In the genomic region with DNA sequence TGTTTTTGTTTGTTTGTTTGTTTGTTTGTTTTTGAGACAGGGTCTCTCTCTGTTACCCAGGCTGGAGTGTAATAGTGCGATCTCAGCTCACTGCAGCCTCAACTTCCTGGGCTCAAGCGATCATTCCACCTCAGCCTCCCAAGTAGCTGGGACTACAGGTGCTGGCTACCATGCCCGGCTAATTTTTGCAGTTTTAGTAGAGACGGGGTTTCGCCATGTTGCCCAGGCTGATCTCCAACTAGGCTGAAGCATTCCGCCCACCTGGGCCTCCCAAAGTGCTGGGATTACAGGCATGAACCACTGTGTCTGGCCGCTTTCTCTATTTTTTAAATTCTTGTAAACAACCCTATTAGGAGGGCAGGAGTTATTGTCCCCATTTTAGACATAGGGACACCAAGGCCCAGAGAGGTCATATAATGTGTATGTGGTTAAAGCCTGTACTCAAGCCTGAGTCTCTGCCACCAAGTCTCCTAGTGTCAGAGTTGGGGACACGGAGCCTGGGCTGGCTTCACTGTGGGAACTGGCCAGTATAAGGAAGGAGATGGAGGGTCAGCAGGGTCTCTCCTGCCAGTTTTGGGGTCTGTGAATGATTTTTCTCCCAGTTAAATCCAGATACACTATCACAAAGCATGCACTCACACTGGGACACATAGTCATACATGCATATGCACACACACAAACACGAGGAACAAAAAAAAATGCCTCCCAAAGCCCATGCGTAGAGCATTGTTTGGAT, we compare ENCODE assay signal across 2 cellular contexts.
TF ChIP-seq lines count a peak whose summit lies in the region.

No MANE protein-coding gene starts in this region.

TF ChIP-seq in IMR-90, 13 proteins besides CTCF, POLR2A, EP300 and RAD21:
- TF ChIP-seq FOS (IDR thresholded peaks at IDR 0.05; ENCODE audit: low read depth, low read length) (no peak), RCOR1 (IDR thresholded peaks at IDR 0.05; ENCODE audit: insufficient replicate concordance, low read length) (no peak), CEBPB (IDR thresholded peaks at IDR 0.05; ENCODE audit: low read depth, low read length) (no peak), SMC3 (IDR thresholded peaks at IDR 0.05; ENCODE audit: low read depth, low read length) (no peak), CHD1 (IDR thresholded peaks at IDR 0.05; ENCODE audit: low read depth, low read length) (no peak), MXI1 (IDR thresholded peaks at IDR 0.05; ENCODE audit: borderline replicate concordance, low read depth, low read length) (no peak), MAFK (IDR thresholded peaks at IDR 0.05; ENCODE audit: low read depth, low read length) (no peak), MAZ (IDR thresholded peaks at IDR 0.05; ENCODE audit: borderline replicate concordance, low read depth, low read length) (no peak), RFX5 (IDR thresholded peaks at IDR 0.05; ENCODE audit: low read depth, low read length) (no peak), BHLHE40 (IDR thresholded peaks at IDR 0.05; ENCODE audit: low read depth, low read length) (no peak), NFE2L2 (IDR thresholded peaks at IDR 0.05; ENCODE audit: low read depth, low read length) (no peak)
- TF ChIP-seq, protein P1, sequence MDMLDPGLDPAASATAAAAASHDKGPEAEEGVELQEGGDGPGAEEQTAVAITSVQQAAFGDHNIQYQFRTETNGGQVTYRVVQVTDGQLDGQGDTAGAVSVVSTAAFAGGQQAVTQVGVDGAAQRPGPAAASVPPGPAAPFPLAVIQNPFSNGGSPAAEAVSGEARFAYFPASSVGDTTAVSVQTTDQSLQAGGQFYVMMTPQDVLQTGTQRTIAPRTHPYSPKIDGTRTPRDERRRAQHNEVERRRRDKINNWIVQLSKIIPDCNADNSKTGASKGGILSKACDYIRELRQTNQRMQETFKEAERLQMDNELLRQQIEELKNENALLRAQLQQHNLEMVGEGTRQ (IDR thresholded peaks at IDR 0.05; ENCODE audit: low read depth, low read length), result no peak
- TF ChIP-seq, protein P2, sequence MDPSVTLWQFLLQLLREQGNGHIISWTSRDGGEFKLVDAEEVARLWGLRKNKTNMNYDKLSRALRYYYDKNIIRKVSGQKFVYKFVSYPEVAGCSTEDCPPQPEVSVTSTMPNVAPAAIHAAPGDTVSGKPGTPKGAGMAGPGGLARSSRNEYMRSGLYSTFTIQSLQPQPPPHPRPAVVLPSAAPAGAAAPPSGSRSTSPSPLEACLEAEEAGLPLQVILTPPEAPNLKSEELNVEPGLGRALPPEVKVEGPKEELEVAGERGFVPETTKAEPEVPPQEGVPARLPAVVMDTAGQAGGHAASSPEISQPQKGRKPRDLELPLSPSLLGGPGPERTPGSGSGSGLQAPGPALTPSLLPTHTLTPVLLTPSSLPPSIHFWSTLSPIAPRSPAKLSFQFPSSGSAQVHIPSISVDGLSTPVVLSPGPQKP (IDR thresholded peaks at IDR 0.05; ENCODE audit: borderline replicate concordance, low read depth, low read length), result no peak

TF ChIP-seq in GM12878, 131 proteins besides CTCF, POLR2A, EP300 and RAD21:
- TF ChIP-seq RB1 (IDR thresholded peaks at IDR 0.05; ENCODE audit: borderline replicate concordance) (no peak), IKZF1 (conservative IDR thresholded peaks at IDR 0.05) (no peak), HDGF (IDR thresholded peaks at IDR 0.05) (peak; percentile 55; the same call in 1 of the 2 replicates), IRF4 (IDR thresholded peaks at IDR 0.05; ENCODE audit: low read depth, low read length) (no peak), ZNF384 (IDR thresholded peaks at IDR 0.05; ENCODE audit: borderline replicate concordance, low read depth, low read length) (no peak), KLF5 (IDR thresholded peaks at IDR 0.05; ENCODE audit: partially characterized antibody) (no peak), CHD2 (IDR thresholded peaks at IDR 0.05; ENCODE audit: borderline replicate concordance, low read depth, low read length) (no peak), CHD1 (IDR thresholded peaks at IDR 0.05; ENCODE audit: low read depth, low read length) (no peak), RUNX3 (IDR thresholded peaks at IDR 0.05; ENCODE audit: low read length) (peak; percentile 8; the same call in 1 of the 2 replicates), POU2F2 (IDR thresholded peaks at IDR 0.05; ENCODE audit: borderline replicate concordance, low read depth, low read length) (peak; percentile 49; the same call in 1 of the 3 replicates)
- TF ChIP-seq, protein P3, sequence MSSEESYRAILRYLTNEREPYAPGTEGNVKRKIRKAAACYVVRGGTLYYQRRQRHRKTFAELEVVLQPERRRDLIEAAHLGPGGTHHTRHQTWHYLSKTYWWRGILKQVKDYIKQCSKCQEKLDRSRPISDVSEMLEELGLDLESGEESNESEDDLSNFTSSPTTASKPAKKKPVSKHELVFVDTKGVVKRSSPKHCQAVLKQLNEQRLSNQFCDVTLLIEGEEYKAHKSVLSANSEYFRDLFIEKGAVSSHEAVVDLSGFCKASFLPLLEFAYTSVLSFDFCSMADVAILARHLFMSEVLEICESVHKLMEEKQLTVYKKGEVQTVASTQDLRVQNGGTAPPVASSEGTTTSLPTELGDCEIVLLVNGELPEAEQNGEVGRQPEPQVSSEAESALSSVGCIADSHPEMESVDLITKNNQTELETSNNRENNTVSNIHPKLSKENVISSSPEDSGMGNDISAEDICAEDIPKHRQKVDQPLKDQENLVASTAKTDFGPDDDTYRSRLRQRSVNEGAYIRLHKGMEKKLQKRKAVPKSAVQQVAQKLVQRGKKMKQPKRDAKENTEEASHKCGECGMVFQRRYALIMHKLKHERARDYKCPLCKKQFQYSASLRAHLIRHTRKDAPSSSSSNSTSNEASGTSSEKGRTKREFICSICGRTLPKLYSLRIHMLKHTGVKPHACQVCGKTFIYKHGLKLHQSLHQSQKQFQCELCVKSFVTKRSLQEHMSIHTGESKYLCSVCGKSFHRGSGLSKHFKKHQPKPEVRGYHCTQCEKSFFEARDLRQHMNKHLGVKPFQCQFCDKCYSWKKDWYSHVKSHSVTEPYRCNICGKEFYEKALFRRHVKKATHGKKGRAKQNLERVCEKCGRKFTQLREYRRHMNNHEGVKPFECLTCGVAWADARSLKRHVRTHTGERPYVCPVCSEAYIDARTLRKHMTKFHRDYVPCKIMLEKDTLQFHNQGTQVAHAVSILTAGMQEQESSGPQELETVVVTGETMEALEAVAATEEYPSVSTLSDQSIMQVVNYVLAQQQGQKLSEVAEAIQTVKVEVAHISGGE (CRISPR knock-in tag; IDR thresholded peaks at IDR 0.05), result no peak
TF ChIP-seq in GM12878: peak in this region for 3.
